In genomic region chr9:36486933-36487481, GRCh38 we compare ENCODE assay signal across 8 cellular contexts.
DNase-seq lines count a peak whose midpoint lies in the region; ATAC-seq lines count a peak whose summit lies in the region.

No MANE protein-coding gene starts in this region.

- DNase-seq in EH (ENCODE audit: low read depth) (peak; percentile 41), memory B cell (ENCODE audit: low spot score in 2 of 2) (peak in 1 of 2 donors; percentile 36), NCI-H1694 (lab: John Stamatoyannopoulos, UW) (no peak)
- DNase-seq in stimulated activated CD8-positive, alpha-beta memory T cell treated with anti-CD3 and anti-CD28 coated beads, Interleukin-4, amount 100 ng/mL, for 4 hours (ENCODE audit: low read depth in 2 of 2, low spot score in 1 of 2) = peak; percentile 12 to 16

- peak overlapping the region; percentile 39 to 93 (median 56) for H3K27ac Mint-ChIP-seq in IgD-negative memory B cell
- peak overlapping the region; percentile 91 for H3K27ac Mint-ChIP-seq in dendritic cell treated with granulocyte-macrophage colony-stimulating factor and Interleukin-4, amounts not matched to agents 40 ng/mL and 50 ng/mL, for 4 days
- peak overlapping the region; percentile 13 for H3K27ac Mint-ChIP-seq in memory B cell

- intact Hi-C loops in dendritic cell treated with granulocyte-macrophage colony-stimulating factor and Interleukin-4, amounts not matched to agents 40 ng/mL and 50 ng/mL, for 4 days (cut with micrococcal nuclease) = loop anchor here (2.0 to 5.0 kb wide), 2 partner anchors 85 to 86 kb away; partner anchors contain the start of genes MELK and RNF38

- H3K36me3 Mint-ChIP-seq in IgD-negative memory B cell (no peaks in the 10 kb centered on the region), memory B cell (no peaks in the 10 kb centered on the region)
- H3K36me3 Mint-ChIP-seq in dendritic cell treated with granulocyte-macrophage colony-stimulating factor and Interleukin-4, amounts not matched to agents 40 ng/mL and 50 ng/mL, for 4 days (ENCODE audit: low read depth) = peaks cover 10% of the 10 kb centered on the region

- ATAC-seq in GM21529 (IDR thresholded peaks at IDR 0.05; ENCODE audit: unreplicated experiment) = peak; percentile 50
- peak; percentile 19 to 30 for ATAC-seq in activated CD4-positive, CD25-positive, alpha-beta regulatory T cell treated with anti-CD3 and anti-CD28 coated beads, Interleukin-2, amount 50 U/mL, for 24 hours
- ATAC-seq in memory B cell (ENCODE audit: low read depth) = peak; percentile 23

- H3K4me1 Mint-ChIP-seq in IgD-negative memory B cell = peaks cover 34 to 48% (median 35%) of the 10 kb centered on the region in 3 donors
- peaks cover 40% of the 10 kb centered on the region for H3K4me1 Mint-ChIP-seq in dendritic cell treated with granulocyte-macrophage colony-stimulating factor and Interleukin-4, amounts not matched to agents 40 ng/mL and 50 ng/mL, for 4 days (ENCODE audit: low read depth)
- peaks cover 34% of the 10 kb centered on the region for H3K4me1 Mint-ChIP-seq in memory B cell

- H3K9me3 Mint-ChIP-seq in IgD-negative memory B cell (no peaks in the 10 kb centered on the region), memory B cell (no peaks in the 10 kb centered on the region)
- no peaks in the 10 kb centered on the region for H3K9me3 Mint-ChIP-seq in dendritic cell treated with granulocyte-macrophage colony-stimulating factor and Interleukin-4, amounts not matched to agents 40 ng/mL and 50 ng/mL, for 4 days

- H3K4me3 Mint-ChIP-seq in IgD-negative memory B cell (peak overlapping the region; percentile 90 to 96 (median 92)), memory B cell (peak overlapping the region; percentile 80)
- H3K4me3 Mint-ChIP-seq in dendritic cell treated with granulocyte-macrophage colony-stimulating factor and Interleukin-4, amounts not matched to agents 40 ng/mL and 50 ng/mL, for 4 days = peak overlapping the region; percentile 78

- H3K27me3 Mint-ChIP-seq in IgD-negative memory B cell = no peaks in the 10 kb centered on the region
- H3K27me3 Mint-ChIP-seq in dendritic cell treated with granulocyte-macrophage colony-stimulating factor and Interleukin-4, amounts not matched to agents 40 ng/mL and 50 ng/mL, for 4 days = peaks cover 6% of the 10 kb centered on the region
- no peaks in the 10 kb centered on the region for H3K27me3 Mint-ChIP-seq in memory B cell

Comparison
In these comparisons a context has a peak if more than half of its experiments do, and no peak if none do; other contexts are left out.
1. H3K27ac Mint-ChIP-seq: peak in every context shown above with its lines; median percentile 91 in dendritic cell treated with granulocyte-macrophage colony-stimulating factor and Interleukin-4, amounts not matched to agents 40 ng/mL and 50 ng/mL, for 4 days; 56 in IgD-negative memory B cell; 13 in memory B cell.